In genomic region chr3:58084788-58085543, GRCh38 we compare ENCODE assay signal across 9 cellular contexts.
DNase-seq lines count a peak whose midpoint lies in the region; ATAC-seq and TF ChIP-seq lines count a peak whose summit lies in the region.
"Had no signal": no experiment of that assay in that cellular context is flagged by ENCODE, and none has a peak within 500 bp of the region (broad histone marks: within the 10 kb centered on the region; RNA-seq: fewer than 3 reads in every experiment).

No MANE protein-coding gene starts in this region.

- no peaks in the 10 kb centered on the region for H3K27me3 Mint-ChIP-seq in CD4-positive, CD25-positive, alpha-beta regulatory T cell
- H3K27me3 Mint-ChIP-seq in endodermal cell (ENCODE audit: insufficient read depth): no peaks in the 10 kb centered on the region

- peaks cover 32 to 60% (median 40%) of the 10 kb centered on the region in 4 donors for H3K4me1 Mint-ChIP-seq in CD4-positive, CD25-positive, alpha-beta regulatory T cell
- no peaks in the 10 kb centered on the region for H3K4me1 Mint-ChIP-seq in endodermal cell

- peaks cover 29% of the 10 kb centered on the region for H3K4me1 ChIP-seq in CD4-positive, CD25-positive, alpha-beta regulatory T cell (ENCODE audit: control insufficient read depth, insufficient read depth, low read length, poor library complexity, severe bottlenecking)
- H3K4me1 ChIP-seq in endodermal cell (ENCODE audit: control insufficient read depth, insufficient read depth, low read length): no peaks in the 10 kb centered on the region

- H3K36me3 ChIP-seq in CD4-positive, CD25-positive, alpha-beta regulatory T cell (ENCODE audit: control insufficient read depth, insufficient read depth, low read length): peaks cover 4% of the 10 kb centered on the region
- H3K36me3 ChIP-seq in endodermal cell (ENCODE audit: control insufficient read depth, insufficient read depth, low read length): peaks cover 93% of the 10 kb centered on the region

- peak overlapping the region; percentile 13 for H3K4me3 ChIP-seq in CD4-positive, CD25-positive, alpha-beta regulatory T cell (ENCODE audit: low read depth, low read length)
- H3K4me3 ChIP-seq in endodermal cell (ENCODE audit: low read length): no peak overlapping the region

- H3K9ac ChIP-seq in endodermal cell (ENCODE audit: extremely low read depth, low read length, poor library complexity, severe bottlenecking): no peak overlapping the region

- 95 to 96% methylated on average over 5 of the region's 5 CpGs for WGBS in endodermal cell (ENCODE audit: insufficient coverage in 1 of 2, insufficient read length in 1 of 2), 2 experiments

- no peaks in the 10 kb centered on the region for H3K27me3 ChIP-seq in CD4-positive, CD25-positive, alpha-beta regulatory T cell (ENCODE audit: control insufficient read depth, insufficient read depth, low read length)
- no peaks in the 10 kb centered on the region for H3K27me3 ChIP-seq in endodermal cell (ENCODE audit: control insufficient read depth, insufficient read depth, low read length, poor library complexity, severe bottlenecking)

- DNase-seq in CD4-positive, CD25-positive, alpha-beta regulatory T cell: peak in 1 of 3 donors; percentile 29
- DNase-seq in endodermal cell (no peak), NOMO-1 (lab: John Stamatoyannopoulos, UW; ENCODE audit: unreplicated experiment in 2 of 2) (no peak), HuH-7.5 (ENCODE audit: low spot score) (no peak)
- no peak for DNase-seq in stimulated activated CD4-positive, alpha-beta T cell treated with anti-CD3 and anti-CD28 coated beads, Interleukin-2, amount 100 ng/mL, for 24 hours
- DNase-seq: activated CD4-positive, alpha-beta T cell treated with anti-CD3 and anti-CD28 coated beads, Interleukin-2, amount 50 U/mL, for 48 hours had no signal

- peak overlapping the region; percentile 44 for H3K27ac ChIP-seq in CD4-positive, CD25-positive, alpha-beta regulatory T cell (ENCODE audit: insufficient read depth, low read length, poor library complexity, severe bottlenecking)
- H3K27ac ChIP-seq in endodermal cell (ENCODE audit: low read depth, low read length): no peak overlapping the region

- peaks cover 0 to 3% (median 0%) of the 10 kb centered on the region in 7 donors for H3K9me3 Mint-ChIP-seq in CD4-positive, CD25-positive, alpha-beta regulatory T cell
- H3K9me3 Mint-ChIP-seq in endodermal cell: no peaks in the 10 kb centered on the region

- H3K9me3 ChIP-seq in CD4-positive, CD25-positive, alpha-beta regulatory T cell (ENCODE audit: control insufficient read depth in 2 of 2, low read length in 2 of 2): no peaks in the 10 kb centered on the region
- no peaks in the 10 kb centered on the region for H3K9me3 ChIP-seq in endodermal cell (ENCODE audit: control insufficient read depth, low read length)

- H3K36me3 Mint-ChIP-seq in CD4-positive, CD25-positive, alpha-beta regulatory T cell: peaks cover 25% of the 10 kb centered on the region
- H3K36me3 Mint-ChIP-seq in endodermal cell (ENCODE audit: low read depth): peaks cover 42% of the 10 kb centered on the region

- peak overlapping the region; percentile 92 to 95 (median 92) for H3K27ac Mint-ChIP-seq in CD4-positive, CD25-positive, alpha-beta regulatory T cell
- H3K27ac Mint-ChIP-seq in endodermal cell: peak overlapping the region; percentile 45

- ATAC-seq in CD4-positive, CD25-positive, alpha-beta regulatory T cell (ENCODE audit: low read depth in 2 of 2): no peak
- peak; percentile 91 for ATAC-seq in GM19395 (IDR thresholded peaks at IDR 0.05; ENCODE audit: unreplicated experiment)
- peak; percentile 92 for ATAC-seq in HG03175 (IDR thresholded peaks at IDR 0.05; ENCODE audit: unreplicated experiment)
- ATAC-seq in GM19455 (IDR thresholded peaks at IDR 0.05; ENCODE audit: unreplicated experiment): no peak

- peak overlapping the region; percentile 31 to 66 (median 37) for H3K4me3 Mint-ChIP-seq in CD4-positive, CD25-positive, alpha-beta regulatory T cell
- no peak overlapping the region for H3K4me3 Mint-ChIP-seq in endodermal cell

- TF ChIP-seq CTCF in endodermal cell (conservative IDR thresholded peaks at IDR 0.05): no peak

Comparison
In these comparisons a context has a peak if more than half of its experiments do, and no peak if none do; other contexts are left out.
1. ATAC-seq: peak in GM19395 (single experiment) and HG03175 (single experiment); none in CD4-positive, CD25-positive, alpha-beta regulatory T cell (0 of 2) and GM19455 (single experiment).